ENCODE assay signal across 8 cellular contexts in the genomic region with DNA sequence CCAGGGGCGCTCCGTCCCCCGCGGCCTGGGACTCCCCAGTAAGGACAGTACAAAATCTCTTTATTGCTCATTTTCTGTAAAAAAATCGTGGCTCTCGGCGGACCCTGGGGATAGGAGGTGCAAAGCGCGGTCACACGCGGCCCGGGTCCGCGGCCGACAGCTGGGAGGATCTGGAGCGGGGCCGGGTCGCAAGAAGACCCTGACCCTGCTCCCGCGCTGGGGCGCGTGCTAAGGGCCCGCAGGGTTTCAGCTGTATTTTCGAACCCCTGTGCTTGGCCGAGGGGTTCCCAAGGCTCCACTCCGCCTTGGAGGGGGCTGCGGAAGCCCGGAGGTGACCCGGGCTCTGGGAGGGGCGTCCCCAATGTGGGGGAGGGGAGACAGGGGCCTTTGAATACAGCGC. TPM values are rescaled to one million over a fixed set of nuclear protein-coding genes. Genes with fewer than 3 reads are reported as not detected.
"Had no signal": no experiment of that assay in that cellular context is flagged by ENCODE, and none has a peak within 500 bp of the region (broad histone marks: within the 10 kb centered on the region; RNA-seq: fewer than 3 reads in every experiment).

No MANE protein-coding gene starts in this region.

RNA-seq across cellular contexts. Expression of a gene that starts 36.8 kb away (rescaled TPM):
- total RNA-seq: activated CD4-positive, alpha-beta T cell treated with anti-CD3 and anti-CD28 coated beads, Interleukin-2, amount 10 ng/mL, durations not matched to agents 24 days and 14 days; activated CD8-positive, alpha-beta T cell treated with anti-CD3 and anti-CD28 coated beads for 36 hours; ascending aorta; endothelial cell of umbilical vein; glomerular endothelial cell; myocyte; sciatic nerve; subcutaneous adipose tissue had no signal
- polyA plus RNA-seq: endothelial cell of umbilical vein had no signal
